8 cellular contexts compared by ENCODE assay signal in the genomic region with DNA sequence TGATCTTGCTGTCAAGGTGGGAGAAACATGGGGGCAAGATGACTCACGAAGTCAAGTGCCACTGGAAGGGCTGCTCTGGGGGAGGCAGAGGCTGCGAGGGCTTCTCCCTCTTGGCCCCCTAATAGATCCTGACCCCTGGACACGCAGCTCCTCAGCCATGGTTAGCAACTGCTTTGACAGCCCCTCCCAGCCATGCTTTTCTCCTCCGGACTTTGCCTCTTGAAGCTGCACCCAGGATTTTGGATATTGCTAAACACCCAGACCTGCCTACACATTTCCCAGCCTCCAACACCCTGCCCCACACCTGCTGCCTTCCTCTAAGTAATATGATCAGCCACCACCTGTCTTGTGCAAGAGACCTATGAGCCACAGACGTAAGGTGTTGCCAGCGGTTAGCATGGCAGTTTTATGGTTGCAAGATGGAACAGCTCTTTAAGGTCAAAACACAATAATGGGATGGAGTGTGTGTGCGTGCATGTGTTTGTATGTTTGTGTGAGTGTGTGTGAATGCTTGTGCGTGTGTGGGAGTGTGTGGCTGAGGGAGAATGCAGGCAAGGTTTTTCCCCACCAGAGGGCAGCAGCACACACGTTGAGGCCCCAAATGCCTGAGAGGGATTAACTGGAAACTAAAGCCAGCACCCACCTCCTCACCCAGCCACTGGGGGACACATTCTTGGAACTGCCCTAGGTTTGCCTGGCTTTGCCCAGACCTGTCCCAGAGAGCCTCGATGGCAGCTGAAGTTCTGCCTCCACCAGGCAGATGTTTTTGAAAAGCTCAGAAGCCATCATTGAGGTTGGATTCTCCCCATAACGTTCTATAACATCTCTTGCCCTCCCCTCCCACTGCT. TPM values are rescaled to one million over a fixed set of nuclear protein-coding genes. Genes with fewer than 3 reads are reported as not detected.
DNase-seq lines count a peak whose midpoint lies in the region; ATAC-seq and TF ChIP-seq lines count a peak whose summit lies in the region.

No MANE protein-coding gene starts in this region.

- H3F3A ChIP-seq in GM23338 (replicated peaks; ENCODE audit: low read depth), result no peaks in the 10 kb centered on the region

- H3K36me3 Mint-ChIP-seq in GM23338 (ENCODE audit: low read depth), result no peaks in the 10 kb centered on the region
- H3K36me3 Mint-ChIP-seq in chondrocyte (ENCODE audit: low read depth), result no peaks in the 10 kb centered on the region

- no peak overlapping the region; the same call in 1 of the 2 replicates for H3K4me2 ChIP-seq in GM23338

- H4K20me1 ChIP-seq in GM23338 (replicated peaks; ENCODE audit: insufficient read depth), result no peaks in the 10 kb centered on the region

- H3K27me3 Mint-ChIP-seq in GM23338 (ENCODE audit: insufficient read depth, low read depth, poor library complexity) (peaks cover 11% of the 10 kb centered on the region), chondrocyte (ENCODE audit: low read depth) (no peaks in the 10 kb centered on the region)

- H3K4me1 Mint-ChIP-seq in GM23338 (peaks cover 41% of the 10 kb centered on the region), chondrocyte (ENCODE audit: low read depth) (peaks cover 48% of the 10 kb centered on the region)

- H3K4me3 Mint-ChIP-seq in GM23338 (no peak overlapping the region; the same call in 2 of the 3 replicates), chondrocyte (ENCODE audit: unreplicated experiment) (no peak overlapping the region)

- ATAC-seq in GM23338 (peak; percentile 81), GM19452 (IDR thresholded peaks at IDR 0.05; ENCODE audit: unreplicated experiment) (no peak)

- peak overlapping the region; percentile 81 for H2AFZ ChIP-seq in GM23338

- H3K36me3 ChIP-seq in GM23338 (ENCODE audit: insufficient read depth), result no peaks in the 10 kb centered on the region

- no peak overlapping the region for H3K27ac ChIP-seq in GM23338 (ENCODE audit: low read depth)

- H3K9me3 Mint-ChIP-seq in GM23338, result no peaks in the 10 kb centered on the region
- H3K9me3 Mint-ChIP-seq in chondrocyte (ENCODE audit: low read depth), result no peaks in the 10 kb centered on the region

- no peaks in the 10 kb centered on the region for H3K27me3 ChIP-seq in GM23338 (ENCODE audit: insufficient read depth)

- no peaks in the 10 kb centered on the region for H3K9me2 ChIP-seq in GM23338 (ENCODE audit: insufficient read depth)

- DNase-seq in A172 (ENCODE audit: low spot score) (peak; percentile 57), GM23338 (ENCODE audit: low spot score) (peak; percentile 94), NCI-H345 treated with DMSO at 0.1 percent for 48 hours (lab: John Stamatoyannopoulos, UW; ENCODE audit: unreplicated experiment) (peak; percentile 90), chondrocyte (ENCODE audit: low spot score) (no peak), left kidney (ENCODE audit: low read depth, low spot score) (peak; percentile 95)
- peak; percentile 76 for DNase-seq in activated CD4-positive, CD25-positive, alpha-beta regulatory T cell treated with anti-CD3 and anti-CD28 coated beads, Interleukin-2, amount 50 U/mL, for 72 hours
- DNase-seq in stimulated activated CD4-positive, alpha-beta T cell treated with anti-CD3 and anti-CD28 coated beads, Interleukin-2, amount 100 ng/mL, for 24 hours, result peak; percentile 80 to 81

- H3K27ac Mint-ChIP-seq in GM23338 (no peak overlapping the region), chondrocyte (ENCODE audit: unreplicated experiment) (peak overlapping the region; percentile 19)

- H3K4me3 ChIP-seq in GM23338, result no peak overlapping the region

- no peaks in the 10 kb centered on the region for H3K79me2 ChIP-seq in GM23338 (replicated peaks; ENCODE audit: insufficient read depth)

- TF ChIP-seq CTCF in GM23338 (conservative IDR thresholded peaks at IDR 0.05; ENCODE audit: low read depth in 2 of 2), result peak; percentile 93 to 95
- peak; percentile 91 for TF ChIP-seq CTCF in chondrocyte (IDR thresholded peaks at IDR 0.05)

- H3K4me1 ChIP-seq in GM23338 (ENCODE audit: insufficient read depth), result peaks cover 20% of the 10 kb centered on the region

TF ChIP-seq in GM23338, 12 proteins besides CTCF, POLR2A, EP300 and RAD21 (continues in another document):
- TF ChIP-seq ZNF331 (CRISPR knock-in tag; IDR thresholded peaks at IDR 0.05; ENCODE audit: low read depth) (no peak), POLR2AphosphoS5 (IDR thresholded peaks at IDR 0.05; ENCODE audit: low read depth) (no peak), CREB1 (CRISPR knock-in tag; IDR thresholded peaks at IDR 0.05; ENCODE audit: low read depth) (no peak), EZH2 (IDR thresholded peaks at IDR 0.05; ENCODE audit: low read depth, unreplicated experiment) (no peak)
- TF ChIP-seq, protein P1, sequence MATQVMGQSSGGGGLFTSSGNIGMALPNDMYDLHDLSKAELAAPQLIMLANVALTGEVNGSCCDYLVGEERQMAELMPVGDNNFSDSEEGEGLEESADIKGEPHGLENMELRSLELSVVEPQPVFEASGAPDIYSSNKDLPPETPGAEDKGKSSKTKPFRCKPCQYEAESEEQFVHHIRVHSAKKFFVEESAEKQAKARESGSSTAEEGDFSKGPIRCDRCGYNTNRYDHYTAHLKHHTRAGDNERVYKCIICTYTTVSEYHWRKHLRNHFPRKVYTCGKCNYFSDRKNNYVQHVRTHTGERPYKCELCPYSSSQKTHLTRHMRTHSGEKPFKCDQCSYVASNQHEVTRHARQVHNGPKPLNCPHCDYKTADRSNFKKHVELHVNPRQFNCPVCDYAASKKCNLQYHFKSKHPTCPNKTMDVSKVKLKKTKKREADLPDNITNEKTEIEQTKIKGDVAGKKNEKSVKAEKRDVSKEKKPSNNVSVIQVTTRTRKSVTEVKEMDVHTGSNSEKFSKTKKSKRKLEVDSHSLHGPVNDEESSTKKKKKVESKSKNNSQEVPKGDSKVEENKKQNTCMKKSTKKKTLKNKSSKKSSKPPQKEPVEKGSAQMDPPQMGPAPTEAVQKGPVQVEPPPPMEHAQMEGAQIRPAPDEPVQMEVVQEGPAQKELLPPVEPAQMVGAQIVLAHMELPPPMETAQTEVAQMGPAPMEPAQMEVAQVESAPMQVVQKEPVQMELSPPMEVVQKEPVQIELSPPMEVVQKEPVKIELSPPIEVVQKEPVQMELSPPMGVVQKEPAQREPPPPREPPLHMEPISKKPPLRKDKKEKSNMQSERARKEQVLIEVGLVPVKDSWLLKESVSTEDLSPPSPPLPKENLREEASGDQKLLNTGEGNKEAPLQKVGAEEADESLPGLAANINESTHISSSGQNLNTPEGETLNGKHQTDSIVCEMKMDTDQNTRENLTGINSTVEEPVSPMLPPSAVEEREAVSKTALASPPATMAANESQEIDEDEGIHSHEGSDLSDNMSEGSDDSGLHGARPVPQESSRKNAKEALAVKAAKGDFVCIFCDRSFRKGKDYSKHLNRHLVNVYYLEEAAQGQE (IDR thresholded peaks at IDR 0.05; ENCODE audit: unreplicated experiment), result no peak

RNA-seq across cellular contexts. Expression of gene IP6K3, which starts 2.5 kb away (rescaled TPM):
- total RNA-seq in A172 (2014; rRNA removed; shearing (Covaris generic)), result 6.8 and 6.9 TPM in 2 replicates
- total RNA-seq in GM23338 (2014; rRNA removed; shearing (Covaris generic)), result 0.14 TPM in 1 of 2 replicates, not detected in the other
- polyA plus RNA-seq in GM23338 (2016; fragmentation: Nextera tagmentation; extraction: Ambion mirVana), result 0.16 TPM in 2 replicates
- total RNA-seq in chondrocyte, result 6.1 to 9.0 TPM (median 6.5 TPM) in 3 replicates

RNA-seq across cellular contexts. Expression of gene UQCC2, which starts 32.7 kb away (rescaled TPM):
- total RNA-seq in A172 (2014; rRNA removed; shearing (Covaris generic)), result 46.1 and 70.3 TPM in 2 replicates
- total RNA-seq in GM23338 (2014; rRNA removed; shearing (Covaris generic)), result 33.9 and 48.9 TPM in 2 replicates
- 379 and 450 TPM in 2 replicates for polyA plus RNA-seq in GM23338 (2016; fragmentation: Nextera tagmentation; extraction: Ambion mirVana)
- total RNA-seq in chondrocyte, result 64.5 to 80.2 TPM (median 67.6 TPM) in 3 replicates

RNA-seq across cellular contexts. Expression of gene LEMD2, which starts 44.7 kb away (rescaled TPM):
- total RNA-seq in A172 (2014; rRNA removed; shearing (Covaris generic)), result 48.8 and 50.8 TPM in 2 replicates
- 55.6 and 64.7 TPM in 2 replicates for total RNA-seq in GM23338 (2014; rRNA removed; shearing (Covaris generic))
- polyA plus RNA-seq in GM23338 (2016; fragmentation: Nextera tagmentation; extraction: Ambion mirVana), result 28.6 and 32.0 TPM in 2 replicates
- 57.3 to 61.6 TPM (median 60.1 TPM) in 3 replicates for total RNA-seq in chondrocyte

RNA-seq across cellular contexts. Expression of gene MLN, which starts 59.6 kb away (rescaled TPM):
- total RNA-seq in A172 (2014; rRNA removed; shearing (Covaris generic)), result not detected in 2 replicates
- total RNA-seq in GM23338 (2014; rRNA removed; shearing (Covaris generic)), result not detected in 2 replicates
- not detected in 2 replicates for polyA plus RNA-seq in GM23338 (2016; fragmentation: Nextera tagmentation; extraction: Ambion mirVana)
- not detected in 3 replicates for total RNA-seq in chondrocyte
